In genomic region chr4:48698029-48698901, GRCh38 we compare ENCODE assay signal across 8 cellular contexts.
DNase-seq lines count a peak whose midpoint lies in the region; ATAC-seq and TF ChIP-seq lines count a peak whose summit lies in the region.

No MANE protein-coding gene starts in this region.

- peak; percentile 53 for DNase-seq in AG08395 (ENCODE audit: low spot score)
- no peak for DNase-seq in central memory CD8-positive, alpha-beta T cell (ENCODE audit: low spot score in 2 of 2)
- DNase-seq in lung microvascular endothelial cell (ENCODE audit: low read depth in 2 of 2) = peak; percentile 35 to 78
- no peak for DNase-seq in SK-N-DZ (ENCODE audit: low spot score)
- DNase-seq in OCI-M2 (lab: John Stamatoyannopoulos, UW; ENCODE audit: unreplicated experiment) = no peak
- DNase-seq in NCI-H526 treated with DMSO at 0.1 percent for 48 hours (lab: John Stamatoyannopoulos, UW) = no peak

- H3K27me3 Mint-ChIP-seq in central memory CD8-positive, alpha-beta T cell = no peaks in the 10 kb centered on the region

- H3K9me3 Mint-ChIP-seq in central memory CD8-positive, alpha-beta T cell = no peaks in the 10 kb centered on the region

- H3K36me3 Mint-ChIP-seq in central memory CD8-positive, alpha-beta T cell (ENCODE audit: insufficient read depth) = peaks cover 3% of the 10 kb centered on the region

- TF ChIP-seq EP300 in Ishikawa (IDR thresholded peaks at IDR 0.05; ENCODE audit: borderline replicate concordance) = no peak; the same call in 1 of the 2 replicates

- no peak for ATAC-seq in central memory CD8-positive, alpha-beta T cell (replicated peaks; ENCODE audit: extremely low read depth, poor library complexity, severe bottlenecking)
- ATAC-seq in HG02763 (IDR thresholded peaks at IDR 0.05; ENCODE audit: unreplicated experiment) = no peak

- peaks cover 69% of the 10 kb centered on the region for H3K4me1 Mint-ChIP-seq in central memory CD8-positive, alpha-beta T cell

- peak overlapping the region; percentile 71 for H3K27ac Mint-ChIP-seq in central memory CD8-positive, alpha-beta T cell (ENCODE audit: low read depth)

- H3K4me3 Mint-ChIP-seq in central memory CD8-positive, alpha-beta T cell = no peak overlapping the region

- TF ChIP-seq RAD21 in Ishikawa (IDR thresholded peaks at IDR 0.05; ENCODE audit: low read depth) = no peak

TF ChIP-seq in Ishikawa, 13 proteins besides CTCF, POLR2A, EP300 and RAD21:
- TF ChIP-seq NFIC (IDR thresholded peaks at IDR 0.05) = peak; percentile 71; the same call in 1 of the 2 replicates
- peak; percentile 89 for TF ChIP-seq CEBPB (IDR thresholded peaks at IDR 0.05)
- TF ChIP-seq TEAD4 (IDR thresholded peaks at IDR 0.05) = peak; percentile 58; the same call in 1 of the 2 replicates
- no peak for TF ChIP-seq EGR1 (IDR thresholded peaks at IDR 0.05)

Comparison
In these comparisons a context has a peak if more than half of its experiments do, and no peak if none do; other contexts are left out.
1. DNase-seq: peak in AG08395 (single experiment) and lung microvascular endothelial cell (2 of 2); none in central memory CD8-positive, alpha-beta T cell (0 of 2), SK-N-DZ (single experiment), OCI-M2 (single experiment) and NCI-H526 treated with DMSO at 0.1 percent for 48 hours (single experiment).